In the genomic region with DNA sequence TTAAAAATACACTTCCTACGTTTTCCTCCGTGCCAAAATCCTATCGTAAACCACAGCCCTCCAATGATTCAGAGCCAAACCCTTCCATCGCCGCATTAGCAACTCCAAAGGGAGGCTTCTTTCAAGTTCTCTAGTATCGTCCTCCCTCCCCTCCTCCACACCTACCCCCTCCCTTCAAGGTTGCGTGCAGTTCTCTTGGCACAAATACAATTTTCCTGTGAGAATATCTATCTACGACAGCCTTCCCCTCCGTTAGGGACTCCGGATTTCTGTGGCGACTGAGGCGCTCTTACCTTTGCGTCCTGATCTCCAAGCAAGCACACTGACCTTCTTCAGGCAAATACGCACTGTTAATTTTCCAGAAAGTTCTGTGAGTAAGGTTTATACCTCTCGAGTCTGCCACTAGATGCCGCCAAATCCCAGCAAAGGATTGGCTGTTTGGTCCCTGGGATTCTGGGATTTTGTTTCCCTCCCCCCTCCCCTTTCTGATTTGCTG, we compare ENCODE assay signal across 8 cellular contexts. TPM values are rescaled to one million over a fixed set of nuclear protein-coding genes. Genes with fewer than 3 reads are reported as not detected.
DNase-seq lines count a peak whose midpoint lies in the region; ATAC-seq and TF ChIP-seq lines count a peak whose summit lies in the region.

No MANE protein-coding gene starts in this region.

- peak; percentile 71 for DNase-seq in AG10803 (ENCODE audit: low read depth)
- peak; percentile 66 for DNase-seq in HCEC 1CT
- peak; percentile 83 for DNase-seq in NCI-H510A treated with DMSO at 0.1 percent for 48 hours (lab: John Stamatoyannopoulos, UW)
- peak; percentile 46 to 64 for DNase-seq in activated CD4-positive, alpha-beta T cell treated with anti-CD3 and anti-CD28 coated beads, Interleukin-2, amount 50 U/mL, for 48 hours
- DNase-seq in effector memory CD4-positive, alpha-beta T cell, result peak; percentile 4 to 24 (median 18)
- peak; percentile 79 to 87 for DNase-seq in lung microvascular endothelial cell (ENCODE audit: low read depth in 2 of 2)
- peak; percentile 8 to 19 (median 8) for DNase-seq in stimulated activated CD4-positive, alpha-beta T cell treated with anti-CD3 and anti-CD28 coated beads, TNF-alpha, amount 100 ng/mL, for 4 hours (ENCODE audit: low read depth in 3 of 3)

- H3K4me1 ChIP-seq in effector memory CD4-positive, alpha-beta T cell (ENCODE audit: control insufficient read depth, insufficient read depth, low read length, poor library complexity, severe bottlenecking), result no peaks in the 10 kb centered on the region

- H3K9me3 ChIP-seq in effector memory CD4-positive, alpha-beta T cell (ENCODE audit: control insufficient read depth, low read length), result no peaks in the 10 kb centered on the region

- H3K36me3 ChIP-seq in effector memory CD4-positive, alpha-beta T cell (ENCODE audit: control insufficient read depth, insufficient read depth, low read length), result peaks cover 14% of the 10 kb centered on the region

- no peaks in the 10 kb centered on the region for H3K27me3 ChIP-seq in effector memory CD4-positive, alpha-beta T cell (replicated peaks; ENCODE audit: control insufficient read depth, insufficient read depth, low read length, poor library complexity, severe bottlenecking)

- peak overlapping the region; percentile 80 for H3K4me3 ChIP-seq in AG10803 (ENCODE audit: low read length)
- peak overlapping the region; percentile 59 for H3K4me3 ChIP-seq in effector memory CD4-positive, alpha-beta T cell (ENCODE audit: insufficient read depth, low read depth, low read length, poor library complexity, severe bottlenecking)

- TF ChIP-seq CTCF in AG10803 (conservative IDR thresholded peaks at IDR 0.05; ENCODE audit: low read length), result peak; percentile 71

- ATAC-seq in HG02588 (IDR thresholded peaks at IDR 0.05; ENCODE audit: unreplicated experiment), result no peak

- H3K27ac ChIP-seq in effector memory CD4-positive, alpha-beta T cell (ENCODE audit: insufficient read depth, low read length, poor library complexity, severe bottlenecking), result peak overlapping the region; percentile 91

RNA-seq across cellular contexts. Expression of a gene that starts 1.2 kb away (rescaled TPM):
- 351 and 368 TPM in 2 replicates for total RNA-seq in lung microvascular endothelial cell

RNA-seq across cellular contexts. Expression of a gene that starts 23.0 kb away (rescaled TPM):
- 0.22 TPM in 1 of 2 replicates, not detected in the other for total RNA-seq in lung microvascular endothelial cell

RNA-seq across cellular contexts. Expression of a gene that starts 59.0 kb away (rescaled TPM):
- total RNA-seq in lung microvascular endothelial cell, result 18.5 and 21.8 TPM in 2 replicates

Comparison
In these comparisons a context has a peak if more than half of its experiments do, and no peak if none do; other contexts are left out.
1. DNase-seq: peak in every context shown above with its lines; median percentile 83 in NCI-H510A treated with DMSO at 0.1 percent for 48 hours; 83 in lung microvascular endothelial cell; 71 in AG10803; 66 in HCEC 1CT; 55 in activated CD4-positive, alpha-beta T cell treated with anti-CD3 and anti-CD28 coated beads, Interleukin-2, amount 50 U/mL, for 48 hours; 18 in effector memory CD4-positive, alpha-beta T cell; 8 in stimulated activated CD4-positive, alpha-beta T cell treated with anti-CD3 and anti-CD28 coated beads, TNF-alpha, amount 100 ng/mL, for 4 hours.